ENCODE assay signal across 8 cellular contexts in genomic region chr12:56688129-56688845, GRCh38. TPM values are rescaled to one million over a fixed set of nuclear protein-coding genes. Genes with fewer than 3 reads are reported as not detected.
DNase-seq lines count a peak whose midpoint lies in the region; ATAC-seq and TF ChIP-seq lines count a peak whose summit lies in the region.

Gene PTGES3, minus strand, starts transcription at chr12:56688284. Its CDS starts 285 bp downstream, at chr12:56687999.

- H3K4me1 ChIP-seq in mammary epithelial cell (ENCODE audit: insufficient read depth, low read length) (peaks cover 4% of the 10 kb centered on the region), smooth muscle cell (ENCODE audit: low read depth) (peaks cover 16% of the 10 kb centered on the region)

- H3K79me2 ChIP-seq in mammary epithelial cell (ENCODE audit: insufficient read depth, low read length) (peaks cover 46% of the 10 kb centered on the region), smooth muscle cell (ENCODE audit: low read depth) (peaks cover 45% of the 10 kb centered on the region)

- BruUV-seq in mammary epithelial cell (replicated peaks; lab: Mats Ljungman, UMichigan): no TSS peak

- peak; percentile 100 for DNase-seq in ACHN
- peak; percentile 97 for DNase-seq in NCI-H2227 (lab: John Stamatoyannopoulos, UW; ENCODE audit: unreplicated experiment)
- peak; percentile 96 for DNase-seq in WERI-Rb-1
- peak; percentile 98 for DNase-seq in mammary epithelial cell
- DNase-seq in iPS-NIHi11 (ENCODE audit: low spot score): peak; percentile 97
- DNase-seq in smooth muscle cell (lab: John Stamatoyannopoulos, UW; ENCODE audit: unreplicated experiment): peak; percentile 95

- CTCF ChIA-PET in mammary epithelial cell (lab: Charles Lee; ENCODE audit: low non-redundant PET): interaction anchor here (0.6 to 0.7 kb wide), 4 partner anchors 51 to 552 kb away, joined by 3 to 9 read pairs (median 6); no protein-coding TSS in a partner anchor

- H2AFZ ChIP-seq in mammary epithelial cell (ENCODE audit: low read depth, low read length) (peak within 1 kb of the TSS; percentile 73), smooth muscle cell (ENCODE audit: low read depth) (peak within 1 kb of the TSS; percentile 74)

- TF ChIP-seq CTCF in WERI-Rb-1 (IDR thresholded peaks at IDR 0.05; ENCODE audit: low read depth, low read length): no peak
- peak in 1 of 2 donors; percentile 4 for TF ChIP-seq CTCF in mammary epithelial cell (conservative IDR thresholded peaks at IDR 0.05 in 1 of 2, IDR thresholded peaks at IDR 0.05 in 1 of 2; ENCODE audit: extremely low read depth in 1 of 2, insufficient read depth in 1 of 2, low read depth in 1 of 2, low read length in 2 of 2)
- no peak for TF ChIP-seq CTCF in smooth muscle cell (IDR thresholded peaks at IDR 0.05; ENCODE audit: borderline replicate concordance, insufficient read depth, poor library complexity, severe bottlenecking)

- in situ Hi-C loops in ACHN (cut with HindIII; ENCODE audit: low pct_ligation_motif_present, low pct_unique_long_range_greater_than_20kb, low sequenced_read_pairs): no loop called here
- in situ Hi-C loops in mammary epithelial cell (cut with MboI; ENCODE audit: low sequenced_read_pairs in 2 of 2): no loop called here

- H3K9me3 ChIP-seq in WERI-Rb-1 (ENCODE audit: severe bottlenecking) (peaks cover 8% of the 10 kb centered on the region), mammary epithelial cell (replicated peaks; ENCODE audit: insufficient read depth, low read length) (no peaks in the 10 kb centered on the region), smooth muscle cell (replicated peaks; ENCODE audit: low read depth) (no peaks in the 10 kb centered on the region)

- dilution Hi-C loops in mammary epithelial cell (cut with HindIII; ENCODE audit: low sequenced_read_pairs): no loop called here

- intact Hi-C loops in mammary epithelial cell (cut with micrococcal nuclease): loop anchor here (1.0 to 5.0 kb wide), 5 partner anchors 34 to 191 kb away; partner anchors contain the start of gene PRIM1

- ATAC-seq in GM18873 (IDR thresholded peaks at IDR 0.05; ENCODE audit: low FRiP score, unreplicated experiment): peak; percentile 55
- ATAC-seq in HG03139 (IDR thresholded peaks at IDR 0.05; ENCODE audit: unreplicated experiment): peak; percentile 65

- H3K27ac ChIP-seq in WERI-Rb-1 (peak within 1 kb of the TSS; percentile 98), mammary epithelial cell (ENCODE audit: insufficient read depth, low read depth, low read length) (peak within 1 kb of the TSS; percentile 89), smooth muscle cell (ENCODE audit: low read depth) (peak within 1 kb of the TSS; percentile 99)

- peak within 1 kb of the TSS; percentile 89 for H3K4me2 ChIP-seq in mammary epithelial cell (ENCODE audit: insufficient read depth, low read depth, low read length)
- peak within 1 kb of the TSS; percentile 96 for H3K4me2 ChIP-seq in smooth muscle cell

- H3K4me3 ChIP-seq in WERI-Rb-1 (ENCODE audit: low read depth, low read length) (peak within 1 kb of the TSS; percentile 100), mammary epithelial cell (replicated peaks in 1 of 3; ENCODE audit: insufficient read depth in 1 of 3, low read depth in 2 of 3, low read length in 3 of 3) (peak within 1 kb of the TSS; percentile 64 to 94 (median 78)), smooth muscle cell (peak within 1 kb of the TSS; percentile 92)

- H3K36me3 ChIP-seq in WERI-Rb-1 (peaks cover 31% of the 10 kb centered on the region), mammary epithelial cell (ENCODE audit: insufficient read depth, low read length) (peaks cover 2% of the 10 kb centered on the region), smooth muscle cell (ENCODE audit: low read depth) (no peaks in the 10 kb centered on the region)

- H3K9ac ChIP-seq in mammary epithelial cell (ENCODE audit: insufficient read depth, low read length): peak within 1 kb of the TSS; percentile 96
- H3K9ac ChIP-seq in smooth muscle cell (ENCODE audit: low read depth): peak within 1 kb of the TSS; percentile 97

- H3K27me3 ChIP-seq in WERI-Rb-1 (ENCODE audit: insufficient read depth, low read depth, severe bottlenecking) (no peaks in the 10 kb centered on the region), mammary epithelial cell (ENCODE audit: insufficient read depth, low read length) (no peaks in the 10 kb centered on the region), smooth muscle cell (ENCODE audit: low read depth) (no peaks in the 10 kb centered on the region)

- 2% methylated on average over 9 of the region's 64 CpGs for WGBS in mammary epithelial cell (ENCODE audit: low coverage, missing lambda C conversion rate)
- under 1% methylated on average over 63 of the region's 64 CpGs for WGBS in smooth muscle cell (ENCODE audit: low lambda C conversion rate)

- peaks cover 9% of the 10 kb centered on the region for H3F3A ChIP-seq in smooth muscle cell (ENCODE audit: low read depth)

- peaks cover 9% of the 10 kb centered on the region for H4K20me1 ChIP-seq in mammary epithelial cell (ENCODE audit: insufficient read depth, low read length)
- H4K20me1 ChIP-seq in smooth muscle cell (ENCODE audit: low read depth): peaks cover 40% of the 10 kb centered on the region

RNA-seq across cellular contexts. Expression of gene PTGES3, which starts in this region (rescaled TPM):
- total RNA-seq in mammary epithelial cell (100 to 1,000 TPM in 1 of 2 donors, 10 to 100 TPM in 1; 63.5 to 197 TPM), smooth muscle cell (128 TPM in 2 replicates)
- polyA plus RNA-seq in mammary epithelial cell (85.2 TPM), smooth muscle cell (160 and 165 TPM in 2 replicates)
- 76.3 TPM for polyA minus RNA-seq in mammary epithelial cell

Comparison
In these comparisons a context has a peak if more than half of its experiments do, and no peak if none do; other contexts are left out.
1. Peak in every context shown above with its lines: DNase-seq, ATAC-seq, H3K4me3 ChIP-seq and H3K27ac ChIP-seq.